Comparison of ENCODE assay signal across 24 cellular contexts in the genomic region with DNA sequence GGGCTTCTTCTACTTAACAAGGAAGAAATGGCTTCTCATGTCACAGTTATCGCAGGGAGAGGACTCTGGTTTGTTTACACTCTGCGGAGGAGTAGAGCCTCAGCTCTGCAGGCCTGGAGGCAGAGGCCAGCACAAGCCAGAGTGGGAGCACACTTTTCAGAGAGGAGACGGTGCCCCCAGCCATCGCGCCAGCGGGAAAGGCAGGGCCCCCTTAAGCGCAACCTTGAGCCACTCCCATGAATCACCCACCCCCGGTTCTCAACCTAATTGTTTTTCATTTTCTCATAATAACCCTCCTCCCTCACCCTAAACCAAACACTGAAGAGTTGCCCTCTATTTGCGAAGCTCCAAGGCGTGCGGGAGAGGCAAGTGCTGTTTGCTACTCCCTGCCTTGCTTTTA.
DNase-seq lines count a peak whose midpoint lies in the region; ATAC-seq, FAIRE-seq and TF ChIP-seq lines count a peak whose summit lies in the region.
"Had no signal": no experiment of that assay in that cellular context is flagged by ENCODE, and none has a peak within 500 bp of the region (broad histone marks: within the 10 kb centered on the region; RNA-seq: fewer than 3 reads in every experiment).

No MANE protein-coding gene starts in this region.

- FAIRE-seq in urothelium cell line (lab: Jason Lieb, UNC) = no peak
- FAIRE-seq: GM12891, TTC549 had no signal

- H3K4me2 ChIP-seq in GM23338 (peak overlapping the region; percentile 53), hepatocyte (peak overlapping the region; percentile 39), neural progenitor cell (peak overlapping the region; percentile 42)

- H3K4me1 ChIP-seq in GM23338 (ENCODE audit: insufficient read depth) = peaks cover 27% of the 10 kb centered on the region
- H3K4me1 ChIP-seq in hepatocyte (ENCODE audit: insufficient read depth) = peaks cover 11% of the 10 kb centered on the region
- peaks cover 43% of the 10 kb centered on the region for H3K4me1 ChIP-seq in neural progenitor cell
- H3K4me1 ChIP-seq: spleen had no signal

- H3K4me1 Mint-ChIP-seq in GM23338 = peaks cover 43% of the 10 kb centered on the region
- H3K4me1 Mint-ChIP-seq in neural progenitor cell = peaks cover 19% of the 10 kb centered on the region
- H3K4me1 Mint-ChIP-seq: T-cell had no signal

- H3K9me3 ChIP-seq in hepatocyte (ENCODE audit: low read depth) = no peaks in the 10 kb centered on the region
- no peaks in the 10 kb centered on the region for H3K9me3 ChIP-seq in neural progenitor cell (ENCODE audit: low read depth)
- H3K9me3 ChIP-seq: spleen had no signal

- H3K36me3 Mint-ChIP-seq in GM23338 (ENCODE audit: low read depth) (no peaks in the 10 kb centered on the region), neural progenitor cell (peaks cover 2% of the 10 kb centered on the region)
- H3K36me3 Mint-ChIP-seq: T-cell, type B pancreatic cell had no signal

- 24% methylated on average over 11 of the region's 11 CpGs for WGBS in hepatocyte (ENCODE audit: low lambda C conversion rate, missing lambda C conversion rate)

- TF ChIP-seq CTCF in GM23338 (conservative IDR thresholded peaks at IDR 0.05; ENCODE audit: low read depth in 2 of 2) (no peak), hepatocyte (IDR thresholded peaks at IDR 0.05; ENCODE audit: poor library complexity) (no peak), neural progenitor cell (IDR thresholded peaks at IDR 0.05) (no peak)

- H3K27ac ChIP-seq in GM23338 (ENCODE audit: low read depth) (no peak overlapping the region), hepatocyte (peak overlapping the region; percentile 24), neural progenitor cell (no peak overlapping the region)
- H3K27ac ChIP-seq: spleen had no signal

- H3K9me2 ChIP-seq in GM23338 (ENCODE audit: insufficient read depth) = no peaks in the 10 kb centered on the region
- H3K9me2 ChIP-seq in hepatocyte (replicated peaks; ENCODE audit: insufficient read depth) = no peaks in the 10 kb centered on the region

- peaks cover 35% of the 10 kb centered on the region for H3K27me3 Mint-ChIP-seq in GM23338 (ENCODE audit: insufficient read depth, low read depth, poor library complexity)
- H3K27me3 Mint-ChIP-seq in neural progenitor cell (ENCODE audit: insufficient read depth, low read depth) = peaks cover 33% of the 10 kb centered on the region

- no peaks in the 10 kb centered on the region for H3K36me3 ChIP-seq in GM23338 (ENCODE audit: insufficient read depth)
- H3K36me3 ChIP-seq in hepatocyte (replicated peaks; ENCODE audit: insufficient read depth, low read depth) = no peaks in the 10 kb centered on the region
- H3K36me3 ChIP-seq in neural progenitor cell = no peaks in the 10 kb centered on the region

- no peak overlapping the region for H3K27ac Mint-ChIP-seq in GM23338
- no peak overlapping the region for H3K27ac Mint-ChIP-seq in neural progenitor cell
- H3K27ac Mint-ChIP-seq: activated naive CD4-positive, alpha-beta T cell treated with anti-CD3 and anti-CD28 coated beads for 36 hours; T-cell; type B pancreatic cell had no signal

- H3K9me3 Mint-ChIP-seq in GM23338 (no peaks in the 10 kb centered on the region), neural progenitor cell (peaks cover 2% of the 10 kb centered on the region)
- H3K9me3 Mint-ChIP-seq: activated naive CD4-positive, alpha-beta T cell treated with anti-CD3 and anti-CD28 coated beads for 36 hours; T-cell; type B pancreatic cell had no signal

- DNase-seq in GM23338 (ENCODE audit: low spot score) (peak; percentile 12), NCI-H187 treated with DMSO at 0.1 percent for 48 hours (lab: John Stamatoyannopoulos, UW) (peak; percentile 49), hepatocyte (ENCODE audit: low spot score) (peak; percentile 33), neural progenitor cell (ENCODE audit: low spot score) (peak; percentile 26), germinal center (ENCODE audit: low spot score) (no peak), activated gamma-delta T cell (lab: John Stamatoyannopoulos, UW) (no peak), urothelium cell line (ENCODE audit: low spot score) (no peak)
- DNase-seq: activated naive CD4-positive, alpha-beta T cell treated with anti-CD3 and anti-CD28 coated beads for 36 hours; activated T-cell treated with anti-CD3 and anti-CD28 coated beads, Interleukin-2, amount 50 U/mL, for 48 hours; amygdala; COR-L47; dermis blood vessel endothelial cell; DMS79 treated with DMSO at 0.1 percent for 48 hours; NCI-H2227 treated with DMSO at 0.1 percent for 48 hours; occipital lobe; spleen; stimulated activated CD4-positive, alpha-beta T cell treated with anti-CD3 and anti-CD28 coated beads, Interleukin-4, amount 100 ng/mL, for 1 hour; stimulated activated naive CD4-positive, alpha-beta T cell treated with Interleukin-2 at 50 U/mL for 16 hours; T-cell had no signal

- H3K9ac ChIP-seq in neural progenitor cell = no peak overlapping the region

- H3K4me3 Mint-ChIP-seq in GM23338 (no peak overlapping the region; the same call in 2 of the 3 replicates), neural progenitor cell (no peak overlapping the region)
- H3K4me3 Mint-ChIP-seq: activated naive CD4-positive, alpha-beta T cell treated with anti-CD3 and anti-CD28 coated beads for 36 hours; T-cell; type B pancreatic cell had no signal

- H4K20me1 ChIP-seq in GM23338 (replicated peaks; ENCODE audit: insufficient read depth) (no peaks in the 10 kb centered on the region; the same call in 1 of the 2 replicates), hepatocyte (ENCODE audit: insufficient read depth, poor library complexity, severe bottlenecking) (no peaks in the 10 kb centered on the region), neural progenitor cell (ENCODE audit: low read depth) (peaks cover 4% of the 10 kb centered on the region)

- H3F3A ChIP-seq in GM23338 (replicated peaks; ENCODE audit: low read depth) = no peaks in the 10 kb centered on the region
- peaks cover 26% of the 10 kb centered on the region for H3F3A ChIP-seq in neural progenitor cell (ENCODE audit: low read depth)

- ATAC-seq in GM23338 (peak; percentile 64), HG02610 (IDR thresholded peaks at IDR 0.05; ENCODE audit: unreplicated experiment) (no peak)
- ATAC-seq: Panc1, T-cell had no signal

- H3K79me2 ChIP-seq in GM23338 (replicated peaks; ENCODE audit: insufficient read depth) = no peaks in the 10 kb centered on the region
- no peaks in the 10 kb centered on the region for H3K79me2 ChIP-seq in hepatocyte
- H3K79me2 ChIP-seq in neural progenitor cell (ENCODE audit: low read depth) = no peaks in the 10 kb centered on the region

- peaks cover 7% of the 10 kb centered on the region; the same call in 1 of the 2 replicates for H3K27me3 ChIP-seq in GM23338 (ENCODE audit: insufficient read depth)
- no peaks in the 10 kb centered on the region for H3K27me3 ChIP-seq in hepatocyte
- peaks cover 9% of the 10 kb centered on the region for H3K27me3 ChIP-seq in neural progenitor cell

- H2AFZ ChIP-seq in GM23338 (no peak overlapping the region), hepatocyte (no peak overlapping the region), neural progenitor cell (replicated peaks) (peak overlapping the region; percentile 23)

- H3K4me3 ChIP-seq in GM23338 = no peak overlapping the region
- no peak overlapping the region for H3K4me3 ChIP-seq in hepatocyte
- H3K4me3 ChIP-seq in neural progenitor cell = no peak overlapping the region
- H3K4me3 ChIP-seq: spleen had no signal

TF ChIP-seq in GM23338, 12 proteins besides CTCF, POLR2A, EP300 and RAD21 (continues in another document):
- TF ChIP-seq EZH2phosphoT487 (IDR thresholded peaks at IDR 0.05; ENCODE audit: unreplicated experiment) (no peak), STAT1 (IDR thresholded peaks at IDR 0.05; ENCODE audit: unreplicated experiment) (no peak), NANOG (IDR thresholded peaks at IDR 0.05; ENCODE audit: borderline replicate concordance) (no peak)
- TF ChIP-seq, protein P1, sequence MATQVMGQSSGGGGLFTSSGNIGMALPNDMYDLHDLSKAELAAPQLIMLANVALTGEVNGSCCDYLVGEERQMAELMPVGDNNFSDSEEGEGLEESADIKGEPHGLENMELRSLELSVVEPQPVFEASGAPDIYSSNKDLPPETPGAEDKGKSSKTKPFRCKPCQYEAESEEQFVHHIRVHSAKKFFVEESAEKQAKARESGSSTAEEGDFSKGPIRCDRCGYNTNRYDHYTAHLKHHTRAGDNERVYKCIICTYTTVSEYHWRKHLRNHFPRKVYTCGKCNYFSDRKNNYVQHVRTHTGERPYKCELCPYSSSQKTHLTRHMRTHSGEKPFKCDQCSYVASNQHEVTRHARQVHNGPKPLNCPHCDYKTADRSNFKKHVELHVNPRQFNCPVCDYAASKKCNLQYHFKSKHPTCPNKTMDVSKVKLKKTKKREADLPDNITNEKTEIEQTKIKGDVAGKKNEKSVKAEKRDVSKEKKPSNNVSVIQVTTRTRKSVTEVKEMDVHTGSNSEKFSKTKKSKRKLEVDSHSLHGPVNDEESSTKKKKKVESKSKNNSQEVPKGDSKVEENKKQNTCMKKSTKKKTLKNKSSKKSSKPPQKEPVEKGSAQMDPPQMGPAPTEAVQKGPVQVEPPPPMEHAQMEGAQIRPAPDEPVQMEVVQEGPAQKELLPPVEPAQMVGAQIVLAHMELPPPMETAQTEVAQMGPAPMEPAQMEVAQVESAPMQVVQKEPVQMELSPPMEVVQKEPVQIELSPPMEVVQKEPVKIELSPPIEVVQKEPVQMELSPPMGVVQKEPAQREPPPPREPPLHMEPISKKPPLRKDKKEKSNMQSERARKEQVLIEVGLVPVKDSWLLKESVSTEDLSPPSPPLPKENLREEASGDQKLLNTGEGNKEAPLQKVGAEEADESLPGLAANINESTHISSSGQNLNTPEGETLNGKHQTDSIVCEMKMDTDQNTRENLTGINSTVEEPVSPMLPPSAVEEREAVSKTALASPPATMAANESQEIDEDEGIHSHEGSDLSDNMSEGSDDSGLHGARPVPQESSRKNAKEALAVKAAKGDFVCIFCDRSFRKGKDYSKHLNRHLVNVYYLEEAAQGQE (IDR thresholded peaks at IDR 0.05; ENCODE audit: unreplicated experiment) = no peak

Comparison
In these comparisons a context has a peak if more than half of its experiments do, and no peak if none do; other contexts are left out.
1. DNase-seq: peak in GM23338 (single experiment), NCI-H187 treated with DMSO at 0.1 percent for 48 hours (single experiment), hepatocyte (single experiment) and neural progenitor cell (single experiment); none in germinal center (single experiment), activated gamma-delta T cell (single experiment) and urothelium cell line (single experiment).
2. Peak in every context shown above with its lines, with median percentiles within 50 percentile points of each other: H3K4me2 ChIP-seq.